1 cellular context compared by ENCODE assay signal in genomic region chr7:55571534-55572377, GRCh38.
TF ChIP-seq lines count a peak whose summit lies in the region.

No MANE protein-coding gene starts in this region.

TF ChIP-seq in H1, 55 proteins besides CTCF, POLR2A, EP300 and RAD21 (continued from another document):
- no peak for TF ChIP-seq CHD7 (IDR thresholded peaks at IDR 0.05; ENCODE audit: insufficient replicate concordance, low read length)
- no peak for TF ChIP-seq RXRA (IDR thresholded peaks at IDR 0.05; ENCODE audit: insufficient read depth, low read depth, low read length)
- peak; percentile 23; the same call in 1 of the 2 replicates for TF ChIP-seq MAX (IDR thresholded peaks at IDR 0.05)
- no peak for TF ChIP-seq TEAD4 (IDR thresholded peaks at IDR 0.05; ENCODE audit: low read depth, low read length)
- TF ChIP-seq E2F6 (IDR thresholded peaks at IDR 0.05): peak; percentile 27; the same call in 1 of the 2 replicates
- no peak for TF ChIP-seq CBX5 (IDR thresholded peaks at IDR 0.05; ENCODE audit: low read depth, low read length)
- no peak for TF ChIP-seq SIRT6 (IDR thresholded peaks at IDR 0.05; ENCODE audit: low read length)
- no peak for TF ChIP-seq BRCA1 (IDR thresholded peaks at IDR 0.05; ENCODE audit: low read depth, low read length)
- TF ChIP-seq KDM5A (IDR thresholded peaks at IDR 0.05; ENCODE audit: low read length): no peak
- no peak for TF ChIP-seq CBX8 (IDR thresholded peaks at IDR 0.05; ENCODE audit: borderline replicate concordance, low read depth, low read length)
- peak; percentile 54; the same call in 1 of the 2 replicates for TF ChIP-seq EGR1 (IDR thresholded peaks at IDR 0.05; ENCODE audit: borderline replicate concordance, low read depth, low read length)
- no peak for TF ChIP-seq SAP30 (IDR thresholded peaks at IDR 0.05; ENCODE audit: insufficient read depth, insufficient replicate concordance, low read length)
- TF ChIP-seq TAF7 (optimal IDR thresholded peaks at IDR 0.05; ENCODE audit: borderline replicate concordance, low read depth, low read length): peak; percentile 52
- no peak for TF ChIP-seq HDAC6 (IDR thresholded peaks at IDR 0.05; ENCODE audit: low read depth, low read length)
- no peak for TF ChIP-seq KDM1A (IDR thresholded peaks at IDR 0.05; ENCODE audit: borderline replicate concordance, low read length)
- no peak for TF ChIP-seq RNF2 (IDR thresholded peaks at IDR 0.05; ENCODE audit: borderline replicate concordance, low read depth, low read length, missing control alignments, poor library complexity, severe bottlenecking)
- TF ChIP-seq SP2 (IDR thresholded peaks at IDR 0.05; ENCODE audit: low read length): no peak
- TF ChIP-seq CHD1 (IDR thresholded peaks at IDR 0.05; ENCODE audit: low read depth, low read length): no peak
- TF ChIP-seq SUZ12 (IDR thresholded peaks at IDR 0.05; ENCODE audit: low read length): no peak
- TF ChIP-seq ZNF274 (IDR thresholded peaks at IDR 0.05; ENCODE audit: borderline replicate concordance, extremely low read depth, low read length): no peak
- TF ChIP-seq NRF1 (IDR thresholded peaks at IDR 0.05; ENCODE audit: low read depth, low read length): peak; percentile 21; the same call in 1 of the 2 replicates
- no peak for TF ChIP-seq TBP (IDR thresholded peaks at IDR 0.05; ENCODE audit: low read depth, low read length)
- no peak for TF ChIP-seq POLR2AphosphoS5 (IDR thresholded peaks at IDR 0.05; ENCODE audit: low read depth, low read length)
- no peak for TF ChIP-seq KDM4A (IDR thresholded peaks at IDR 0.05; ENCODE audit: low read depth, low read length, severe bottlenecking)
- 0 out of 2 replicates have a peak, but pooled peaks have one; percentile 23 for TF ChIP-seq TAF1 (IDR thresholded peaks at IDR 0.05; ENCODE audit: low read depth, low read length)
- no peak for TF ChIP-seq BACH1 (IDR thresholded peaks at IDR 0.05; ENCODE audit: low read length)
- TF ChIP-seq ATF2 (IDR thresholded peaks at IDR 0.05; ENCODE audit: low read length): no peak
- TF ChIP-seq YY1 (IDR thresholded peaks at IDR 0.05; ENCODE audit: low read depth, low read length): no peak
- TF ChIP-seq FOSL1 (IDR thresholded peaks at IDR 0.05; ENCODE audit: insufficient read depth, low read depth, low read length): no peak
- no peak for TF ChIP-seq JUN (IDR thresholded peaks at IDR 0.05; ENCODE audit: low read depth, low read length)
- no peak for TF ChIP-seq SP4 (IDR thresholded peaks at IDR 0.05; ENCODE audit: low read length)
- TF ChIP-seq SIN3A (conservative IDR thresholded peaks at IDR 0.05 in 1 of 2, IDR thresholded peaks at IDR 0.05 in 1 of 2; ENCODE audit: low read depth in 1 of 2, low read length in 2 of 2): peak in 1 of 2 experiments; percentile 33; a peak in 1 of 4 replicates
- TF ChIP-seq BCL11A (IDR thresholded peaks at IDR 0.05; ENCODE audit: low read depth in 2 of 2, low read length in 2 of 2): no peak
- no peak for TF ChIP-seq SRF (IDR thresholded peaks at IDR 0.05; ENCODE audit: low read depth, low read length)
- no peak for TF ChIP-seq NANOG (IDR thresholded peaks at IDR 0.05; ENCODE audit: insufficient read depth, low read depth, low read length, poor library complexity, severe bottlenecking)
- no peak for TF ChIP-seq EZH2 (IDR thresholded peaks at IDR 0.05; ENCODE audit: low read depth, low read length, severe bottlenecking)
- no peak for TF ChIP-seq GABPA (IDR thresholded peaks at IDR 0.05; ENCODE audit: borderline replicate concordance, insufficient read depth, low read length)
- no peak for TF ChIP-seq CHD2 (IDR thresholded peaks at IDR 0.05; ENCODE audit: low read length)
- no peak for TF ChIP-seq ATF3 (IDR thresholded peaks at IDR 0.05; ENCODE audit: insufficient read depth, low read depth, low read length)
- TF ChIP-seq ASH2L (IDR thresholded peaks at IDR 0.05; ENCODE audit: low read length): peak; percentile 93
- TF ChIP-seq CTBP2 (IDR thresholded peaks at IDR 0.05; ENCODE audit: borderline replicate concordance, insufficient read depth, insufficient read length, low read length): no peak
